Comparison of ENCODE assay signal across 1 cellular context in genomic region chr18:5031216-5031615, GRCh38.
TF ChIP-seq lines count a peak whose summit lies in the region.

No MANE protein-coding gene starts in this region.

TF ChIP-seq in GM12878, 131 proteins besides CTCF, POLR2A, EP300 and RAD21 (continued from another document):
- TF ChIP-seq, protein P1, sequence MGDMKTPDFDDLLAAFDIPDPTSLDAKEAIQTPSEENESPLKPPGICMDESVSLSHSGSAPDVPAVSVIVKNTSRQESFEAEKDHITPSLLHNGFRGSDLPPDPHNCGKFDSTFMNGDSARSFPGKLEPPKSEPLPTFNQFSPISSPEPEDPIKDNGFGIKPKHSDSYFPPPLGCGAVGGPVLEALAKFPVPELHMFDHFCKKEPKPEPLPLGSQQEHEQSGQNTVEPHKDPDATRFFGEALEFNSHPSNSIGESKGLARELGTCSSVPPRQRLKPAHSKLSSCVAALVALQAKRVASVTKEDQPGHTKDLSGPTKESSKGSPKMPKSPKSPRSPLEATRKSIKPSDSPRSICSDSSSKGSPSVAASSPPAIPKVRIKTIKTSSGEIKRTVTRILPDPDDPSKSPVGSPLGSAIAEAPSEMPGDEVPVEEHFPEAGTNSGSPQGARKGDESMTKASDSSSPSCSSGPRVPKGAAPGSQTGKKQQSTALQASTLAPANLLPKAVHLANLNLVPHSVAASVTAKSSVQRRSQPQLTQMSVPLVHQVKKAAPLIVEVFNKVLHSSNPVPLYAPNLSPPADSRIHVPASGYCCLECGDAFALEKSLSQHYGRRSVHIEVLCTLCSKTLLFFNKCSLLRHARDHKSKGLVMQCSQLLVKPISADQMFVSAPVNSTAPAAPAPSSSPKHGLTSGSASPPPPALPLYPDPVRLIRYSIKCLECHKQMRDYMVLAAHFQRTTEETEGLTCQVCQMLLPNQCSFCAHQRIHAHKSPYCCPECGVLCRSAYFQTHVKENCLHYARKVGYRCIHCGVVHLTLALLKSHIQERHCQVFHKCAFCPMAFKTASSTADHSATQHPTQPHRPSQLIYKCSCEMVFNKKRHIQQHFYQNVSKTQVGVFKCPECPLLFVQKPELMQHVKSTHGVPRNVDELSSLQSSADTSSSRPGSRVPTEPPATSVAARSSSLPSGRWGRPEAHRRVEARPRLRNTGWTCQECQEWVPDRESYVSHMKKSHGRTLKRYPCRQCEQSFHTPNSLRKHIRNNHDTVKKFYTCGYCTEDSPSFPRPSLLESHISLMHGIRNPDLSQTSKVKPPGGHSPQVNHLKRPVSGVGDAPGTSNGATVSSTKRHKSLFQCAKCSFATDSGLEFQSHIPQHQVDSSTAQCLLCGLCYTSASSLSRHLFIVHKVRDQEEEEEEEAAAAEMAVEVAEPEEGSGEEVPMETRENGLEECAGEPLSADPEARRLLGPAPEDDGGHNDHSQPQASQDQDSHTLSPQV (IDR thresholded peaks at IDR 0.05): no peak
- no peak for TF ChIP-seq FOXK2 (IDR thresholded peaks at IDR 0.05)
